Comparison of ENCODE assay signal across 20 cellular contexts in the genomic region with DNA sequence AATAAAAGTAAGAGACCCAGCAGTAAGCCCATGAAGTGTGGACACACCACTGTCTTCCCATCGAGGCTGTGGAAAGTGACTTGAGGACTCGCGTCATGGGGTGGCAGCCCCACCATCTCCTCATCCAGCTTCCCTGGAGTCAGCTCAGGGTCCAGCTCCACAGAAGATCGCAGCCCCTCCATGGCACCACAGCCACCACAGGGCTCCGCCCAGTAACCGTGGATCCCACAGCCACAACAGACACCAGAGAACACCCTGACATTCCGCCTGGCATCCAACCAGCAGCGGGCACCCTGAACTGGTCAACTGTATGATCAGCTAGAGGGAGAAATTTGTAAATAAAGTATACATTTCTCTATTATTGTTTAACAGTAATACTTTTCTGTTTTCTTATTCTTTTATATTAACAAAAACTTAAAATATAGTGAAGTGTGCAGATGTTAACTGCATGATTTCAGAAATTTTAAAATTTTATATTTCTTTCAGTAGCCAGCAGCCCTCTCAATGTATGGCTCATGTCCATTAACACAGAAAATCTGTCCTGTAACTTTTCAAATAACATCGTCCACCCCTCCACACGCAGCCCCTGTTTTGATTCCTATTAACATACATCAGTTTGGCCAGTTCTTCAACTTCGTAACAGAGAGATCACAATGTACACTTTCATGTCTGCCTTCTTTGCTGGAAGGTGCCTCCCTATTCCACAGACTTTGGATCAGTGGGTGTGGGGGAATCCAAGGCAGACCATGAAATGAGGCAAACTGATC.
DNase-seq lines count a peak whose midpoint lies in the region; ATAC-seq, FAIRE-seq and TF ChIP-seq lines count a peak whose summit lies in the region.
"Had no signal": no experiment of that assay in that cellular context is flagged by ENCODE, and none has a peak within 500 bp of the region (broad histone marks: within the 10 kb centered on the region; RNA-seq: fewer than 3 reads in every experiment).

No MANE protein-coding gene starts in this region.

- H3K9me3 Mint-ChIP-seq in natural killer cell, result no peaks in the 10 kb centered on the region
- H3K9me3 Mint-ChIP-seq: CD4-positive, CD25-positive, alpha-beta regulatory T cell; CD8-positive, alpha-beta memory T cell; H9 had no signal

- H3K4me1 ChIP-seq in HepG2 (ENCODE audit: insufficient read depth, low read length) (no peaks in the 10 kb centered on the region), right lobe of liver (no peaks in the 10 kb centered on the region), upper lobe of right lung (peaks cover 4% of the 10 kb centered on the region)
- H3K4me1 ChIP-seq: BE2C had no signal

- POLR2A ChIA-PET in HepG2 (lab: Yijun Ruan, JAX), result no interaction called here

- no peak overlapping the region for H3K4me3 Mint-ChIP-seq in natural killer cell
- H3K4me3 Mint-ChIP-seq: CD8-positive, alpha-beta memory T cell; H9 had no signal

- H3K27ac Mint-ChIP-seq in natural killer cell, result no peak overlapping the region

- BruUV-seq in HepG2 (replicated peaks; lab: Mats Ljungman, UMichigan), result no TSS peak

- TF ChIP-seq EP300 in HepG2 (IDR thresholded peaks at IDR 0.05; ENCODE audit: low read depth in 2 of 2, low read length in 2 of 2) (no peak), HepG2 (CRISPR knock-in tag; IDR thresholded peaks at IDR 0.05; ENCODE audit: borderline replicate concordance) (no peak)

- no peaks in the 10 kb centered on the region for H3K9me3 ChIP-seq in HepG2 (ENCODE audit: low read length)
- no peaks in the 10 kb centered on the region for H3K9me3 ChIP-seq in right lobe of liver
- no peaks in the 10 kb centered on the region for H3K9me3 ChIP-seq in upper lobe of right lung
- H3K9me3 ChIP-seq: BE2C had no signal

- no peaks in the 10 kb centered on the region for H3K36me3 ChIP-seq in HepG2 (replicated peaks in 1 of 2; ENCODE audit: control insufficient read depth in 1 of 2, insufficient read depth in 2 of 2, low read length in 2 of 2)
- H3K36me3 ChIP-seq in right lobe of liver, result no peaks in the 10 kb centered on the region
- H3K36me3 ChIP-seq in upper lobe of right lung, result no peaks in the 10 kb centered on the region
- H3K36me3 ChIP-seq: BE2C had no signal

- no peaks in the 10 kb centered on the region; a peak in 1 of 5 replicates for H3K27me3 ChIP-seq in HepG2 (ENCODE audit: control insufficient read depth in 1 of 2, insufficient read depth in 2 of 2, low read length in 2 of 2)
- H3K27me3 ChIP-seq in right lobe of liver, result no peaks in the 10 kb centered on the region
- no peaks in the 10 kb centered on the region for H3K27me3 ChIP-seq in upper lobe of right lung
- H3K27me3 ChIP-seq: BE2C had no signal

- no peak for TF ChIP-seq POLR2A in HepG2 (IDR thresholded peaks at IDR 0.05; ENCODE audit: insufficient read depth in 1 of 2, low read depth in 2 of 2, low read length in 2 of 2)
- TF ChIP-seq POLR2A in right lobe of liver (IDR thresholded peaks at IDR 0.05), result no peak

- ATAC-seq in HepG2 (peak; percentile 15; the same call in 1 of the 3 replicates), right lobe of liver (no peak), upper lobe of right lung (peak; percentile 29), natural killer cell (no peak)
- ATAC-seq: GM12878 had no signal

- no peak overlapping the region for H3K4me2 ChIP-seq in HepG2 (ENCODE audit: low read depth, low read length)

- H3K36me3 Mint-ChIP-seq in natural killer cell, result no peaks in the 10 kb centered on the region
- H3K36me3 Mint-ChIP-seq: CD4-positive, CD25-positive, alpha-beta regulatory T cell had no signal

- intact Hi-C loops in HepG2 (cut with micrococcal nuclease; ENCODE audit: unreplicated experiment) (no loop called here), right lobe of liver (cut with DNase I) (no loop called here), upper lobe of right lung (cut with DNase I) (no loop called here), natural killer cell (cut with micrococcal nuclease) (no loop called here)

- no peak overlapping the region for H3K9ac ChIP-seq in HepG2 (ENCODE audit: insufficient read depth, low read depth, low read length)

- H4K20me1 ChIP-seq in HepG2 (ENCODE audit: insufficient read depth, low read length), result no peaks in the 10 kb centered on the region

- H3K4me3 ChIP-seq in HepG2 (replicated peaks in 1 of 3; ENCODE audit: insufficient read depth in 1 of 3, low read depth in 2 of 3, low read length in 3 of 3) (no peak overlapping the region), right lobe of liver (no peak overlapping the region), upper lobe of right lung (no peak overlapping the region)
- H3K4me3 ChIP-seq: GM12878 had no signal

- 76% methylated on average over 8 of the region's 11 CpGs for WGBS in HepG2 (ENCODE audit: low lambda C conversion rate)
- 84% methylated on average over 6 of the region's 11 CpGs for WGBS in right lobe of liver (ENCODE audit: insufficient coverage, low coverage, low lambda C conversion rate, missing lambda C conversion rate)

- H3K27me3 Mint-ChIP-seq in natural killer cell (ENCODE audit: low read depth in 2 of 2), result no peaks in the 10 kb centered on the region
- H3K27me3 Mint-ChIP-seq: CD4-positive, CD25-positive, alpha-beta regulatory T cell; CD8-positive, alpha-beta memory T cell had no signal

- no peak for FAIRE-seq in HepG2 (lab: Jason Lieb, UNC)
- FAIRE-seq: GM12878, H1, HTR-8/SVneo had no signal

- TF ChIP-seq CTCF in HepG2 (CRISPR knock-in tag; IDR thresholded peaks at IDR 0.05) (no peak), right lobe of liver (IDR thresholded peaks at IDR 0.05) (no peak), upper lobe of right lung (IDR thresholded peaks at IDR 0.05) (no peak), natural killer cell (IDR thresholded peaks at IDR 0.05) (no peak)

- in situ Hi-C loops in HepG2 (cut with HindIII; ENCODE audit: extremely low pct_ligation_motif_present, low pct_unique_long_range_greater_than_20kb), result no loop called here

- no peaks in the 10 kb centered on the region for H3K79me2 ChIP-seq in HepG2 (ENCODE audit: insufficient read depth, low read length)

- DNase-seq in HepG2 (ENCODE audit: low spot score) (no peak), right lobe of liver (no peak), islet precursor cell (peak; percentile 41), upper lobe of right lung (no peak), natural killer cell (no peak), putamen (ENCODE audit: low spot score) (no peak)
- DNase-seq: ACHN; BE2C; C1 segment of cervical spinal cord; CD4-positive, CD25-positive, alpha-beta regulatory T cell; CD8-positive, alpha-beta memory T cell; COR-L47; DMS 273 treated with DMSO at 0.1 percent for 48 hours; DMS53; DND-41; EL; H9 had no signal

- H2AFZ ChIP-seq in HepG2 (ENCODE audit: low read length), result no peak overlapping the region

- CTCF ChIA-PET in HepG2 (lab: Yijun Ruan, JAX; ENCODE audit: low intra/inter-chr PET ratio, low total read pairs), result no interaction called here

- no peak for TF ChIP-seq RAD21 in HepG2 (CRISPR knock-in tag; IDR thresholded peaks at IDR 0.05)

- H3K27ac ChIP-seq in HepG2 (ENCODE audit: extremely low read length, insufficient read depth, low read length) (no peak overlapping the region), right lobe of liver (no peak overlapping the region), upper lobe of right lung (no peak overlapping the region)

- H3K4me1 Mint-ChIP-seq in natural killer cell, result peaks cover 5 to 7% of the 10 kb centered on the region in 2 donors

TF ChIP-seq in HepG2, 621 proteins besides CTCF, POLR2A, EP300 and RAD21:
- TF ChIP-seq, protein P1, sequence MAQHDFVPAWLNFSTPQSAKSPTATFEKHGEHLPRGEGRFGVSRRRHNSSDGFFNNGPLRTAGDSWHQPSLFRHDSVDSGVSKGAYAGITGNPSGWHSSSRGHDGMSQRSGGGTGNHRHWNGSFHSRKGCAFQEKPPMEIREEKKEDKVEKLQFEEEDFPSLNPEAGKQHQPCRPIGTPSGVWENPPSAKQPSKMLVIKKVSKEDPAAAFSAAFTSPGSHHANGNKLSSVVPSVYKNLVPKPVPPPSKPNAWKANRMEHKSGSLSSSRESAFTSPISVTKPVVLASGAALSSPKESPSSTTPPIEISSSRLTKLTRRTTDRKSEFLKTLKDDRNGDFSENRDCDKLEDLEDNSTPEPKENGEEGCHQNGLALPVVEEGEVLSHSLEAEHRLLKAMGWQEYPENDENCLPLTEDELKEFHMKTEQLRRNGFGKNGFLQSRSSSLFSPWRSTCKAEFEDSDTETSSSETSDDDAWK (CRISPR knock-in tag; IDR thresholded peaks at IDR 0.05), result no peak
- TF ChIP-seq U2AF1 (optimal IDR thresholded peaks at IDR 0.05; ENCODE audit: low read depth, low read length) (no peak), KLF9 (CRISPR knock-in tag; IDR thresholded peaks at IDR 0.05; ENCODE audit: low read depth) (no peak), ADNP (CRISPR knock-in tag; IDR thresholded peaks at IDR 0.05) (no peak), STAT6 (CRISPR knock-in tag; IDR thresholded peaks at IDR 0.05; ENCODE audit: borderline replicate concordance) (no peak)
- TF ChIP-seq, protein P2, sequence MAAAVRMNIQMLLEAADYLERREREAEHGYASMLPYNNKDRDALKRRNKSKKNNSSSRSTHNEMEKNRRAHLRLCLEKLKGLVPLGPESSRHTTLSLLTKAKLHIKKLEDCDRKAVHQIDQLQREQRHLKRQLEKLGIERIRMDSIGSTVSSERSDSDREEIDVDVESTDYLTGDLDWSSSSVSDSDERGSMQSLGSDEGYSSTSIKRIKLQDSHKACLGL (CRISPR knock-in tag; IDR thresholded peaks at IDR 0.05), result no peak

Comparison
In these comparisons a context has a peak if more than half of its experiments do, and no peak if none do; other contexts are left out.
1. ATAC-seq: peak in HepG2 (single experiment) and upper lobe of right lung (single experiment); none in right lobe of liver (0 of 4) and natural killer cell (0 of 3).